1 cellular context compared by ENCODE assay signal in the genomic region with DNA sequence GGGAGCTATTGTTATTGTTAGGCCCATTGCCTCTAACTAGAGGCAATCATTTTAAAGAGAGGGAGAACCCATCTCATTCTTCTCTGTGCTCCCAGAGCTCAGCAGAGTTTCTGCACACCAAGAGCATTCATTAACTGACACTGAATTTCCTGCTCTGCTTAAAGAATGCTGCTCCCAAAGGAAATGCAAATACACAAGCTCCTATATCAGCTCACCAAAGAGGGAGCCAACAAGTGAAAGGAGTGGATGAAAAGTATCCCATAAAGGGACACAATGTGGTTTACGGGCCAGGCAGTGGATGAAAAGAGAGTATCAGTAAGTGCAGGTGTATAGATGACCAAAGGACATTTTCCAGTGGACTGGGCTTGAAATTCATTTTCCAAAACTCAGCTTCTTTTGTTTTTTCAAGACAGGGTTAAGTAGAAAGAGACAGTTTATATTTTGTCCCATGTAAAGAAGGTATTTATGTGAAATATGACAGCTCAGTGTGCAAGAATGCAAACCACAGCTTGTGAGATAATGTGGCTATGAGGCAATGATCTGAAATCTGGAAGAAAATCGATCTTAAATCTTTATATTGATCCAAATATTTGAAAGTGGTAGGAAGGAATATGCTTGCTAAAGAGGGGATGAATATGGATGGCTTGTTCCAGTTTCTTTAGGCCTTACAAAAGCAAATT.
TF ChIP-seq lines count a peak whose summit lies in the region.

No MANE protein-coding gene starts in this region.

TF ChIP-seq in HepG2, 621 proteins besides CTCF, POLR2A, EP300 and RAD21 (continued from another document):
- TF ChIP-seq RERE (CRISPR knock-in tag; IDR thresholded peaks at IDR 0.05; ENCODE audit: low read depth) (no peak), MAFG (CRISPR knock-in tag; IDR thresholded peaks at IDR 0.05) (no peak), ZFYVE20 (CRISPR knock-in tag; IDR thresholded peaks at IDR 0.05; ENCODE audit: borderline replicate concordance, low read depth) (no peak), ZNF773 (CRISPR knock-in tag; IDR thresholded peaks at IDR 0.05; ENCODE audit: borderline replicate concordance) (no peak), HNRNPLL (IDR thresholded peaks at IDR 0.05; ENCODE audit: low read depth, low read length, poor library complexity, severe bottlenecking) (no peak), DNMT3B (CRISPR knock-in tag; conservative IDR thresholded peaks at IDR 0.05) (no peak), BCL3 (CRISPR knock-in tag; IDR thresholded peaks at IDR 0.05) (no peak), ZSCAN21 (CRISPR knock-in tag; IDR thresholded peaks at IDR 0.05; ENCODE audit: borderline replicate concordance) (no peak), STAT6 (CRISPR knock-in tag; IDR thresholded peaks at IDR 0.05; ENCODE audit: borderline replicate concordance) (no peak), ZNF207 (IDR thresholded peaks at IDR 0.05; ENCODE audit: borderline replicate concordance) (no peak), ZNF674 (CRISPR knock-in tag; IDR thresholded peaks at IDR 0.05; ENCODE audit: low read depth) (no peak)
- TF ChIP-seq, protein P1, sequence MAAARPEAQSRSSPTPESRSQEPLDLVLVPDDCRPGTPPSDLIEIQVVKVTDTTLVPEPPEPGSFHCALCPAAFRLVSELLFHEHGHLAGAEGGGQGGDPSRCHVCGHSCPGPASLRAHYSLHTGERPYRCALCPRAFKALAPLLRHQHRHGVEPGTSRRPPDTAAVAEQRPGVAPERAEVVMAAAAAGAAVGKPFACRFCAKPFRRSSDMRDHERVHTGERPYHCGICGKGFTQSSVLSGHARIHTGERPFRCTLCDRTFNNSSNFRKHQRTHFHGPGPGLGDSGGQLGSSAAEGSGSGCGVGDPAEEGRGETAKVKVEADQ (CRISPR knock-in tag; IDR thresholded peaks at IDR 0.05; ENCODE audit: borderline replicate concordance): no peak
